ENCODE assay signal across 8 cellular contexts in genomic region chr10:91210435-91210834, GRCh38. TPM values are rescaled to one million over a fixed set of nuclear protein-coding genes. Genes with fewer than 3 reads are reported as not detected.
A peak's percentile ranks its signal among the peaks of the same experiment; 100 is the strongest.
DNase-seq lines count a peak whose midpoint lies in the region; ATAC-seq lines count a peak whose summit lies in the region.

No MANE protein-coding gene starts in this region.

- H3K9me3 Mint-ChIP-seq in activated CD4-positive, alpha-beta memory T cell treated with anti-CD3 and anti-CD28 coated beads for 36 hours = no peaks in the 10 kb centered on the region
- H3K9me3 Mint-ChIP-seq in activated CD4-positive, alpha-beta memory T cell treated with anti-CD3 and anti-CD28 coated beads, Interleukin-2, amount 10 ng/mL, durations not matched to agents 7 days and 5 days = no peaks in the 10 kb centered on the region

- CTCF ChIA-PET in activated CD4-positive, alpha-beta memory T cell treated with anti-CD3 and anti-CD28 coated beads for 36 hours (lab: Charles Lee) = interaction anchor here (1.2 to 1.7 kb wide), 2 partner anchors 9 to 204 kb away, joined by 4 to 5 read pairs; no protein-coding TSS in a partner anchor
- CTCF ChIA-PET in activated CD4-positive, alpha-beta memory T cell treated with anti-CD3 and anti-CD28 coated beads, Interleukin-2, amount 10 ng/mL, durations not matched to agents 7 days and 5 days (lab: Charles Lee) = no interaction called here

- H3K27me3 Mint-ChIP-seq in activated CD4-positive, alpha-beta memory T cell treated with anti-CD3 and anti-CD28 coated beads for 36 hours = no peaks in the 10 kb centered on the region
- no peaks in the 10 kb centered on the region for H3K27me3 Mint-ChIP-seq in activated CD4-positive, alpha-beta memory T cell treated with anti-CD3 and anti-CD28 coated beads, Interleukin-2, amount 10 ng/mL, durations not matched to agents 7 days and 5 days

- H3K36me3 Mint-ChIP-seq in activated CD4-positive, alpha-beta memory T cell treated with anti-CD3 and anti-CD28 coated beads for 36 hours = no peaks in the 10 kb centered on the region
- H3K36me3 Mint-ChIP-seq in activated CD4-positive, alpha-beta memory T cell treated with anti-CD3 and anti-CD28 coated beads, Interleukin-2, amount 10 ng/mL, durations not matched to agents 7 days and 5 days (ENCODE audit: low read depth) = no peaks in the 10 kb centered on the region

- no peak overlapping the region for H3K27ac Mint-ChIP-seq in activated CD4-positive, alpha-beta memory T cell treated with anti-CD3 and anti-CD28 coated beads for 36 hours
- H3K27ac Mint-ChIP-seq in activated CD4-positive, alpha-beta memory T cell treated with anti-CD3 and anti-CD28 coated beads, Interleukin-2, amount 10 ng/mL, durations not matched to agents 7 days and 5 days = no peak overlapping the region

- ATAC-seq in HG02943 (IDR thresholded peaks at IDR 0.05; ENCODE audit: low read depth, unreplicated experiment) (peak; percentile 90), left colon (peak; percentile 85)

- H3K4me3 Mint-ChIP-seq in activated CD4-positive, alpha-beta memory T cell treated with anti-CD3 and anti-CD28 coated beads for 36 hours = no peak overlapping the region
- no peak overlapping the region for H3K4me3 Mint-ChIP-seq in activated CD4-positive, alpha-beta memory T cell treated with anti-CD3 and anti-CD28 coated beads, Interleukin-2, amount 10 ng/mL, durations not matched to agents 7 days and 5 days

- POLR2A ChIA-PET in activated CD4-positive, alpha-beta memory T cell treated with anti-CD3 and anti-CD28 coated beads for 36 hours (lab: Charles Lee) = interaction anchor here (0.9 kb wide), 1 partner anchor 9 kb away, joined by 3 read pairs; no protein-coding TSS in a partner anchor
- POLR2A ChIA-PET in activated CD4-positive, alpha-beta memory T cell treated with anti-CD3 and anti-CD28 coated beads, Interleukin-2, amount 10 ng/mL, durations not matched to agents 7 days and 5 days (lab: Charles Lee) = interaction anchor here (0.7 to 1.7 kb wide), 4 partner anchors 10 to 204 kb away, joined by 3 to 8 read pairs (median 5); partner anchors contain the start of gene PCGF5

- H3K4me1 Mint-ChIP-seq in activated CD4-positive, alpha-beta memory T cell treated with anti-CD3 and anti-CD28 coated beads for 36 hours (ENCODE audit: low read depth) = peaks cover 67% of the 10 kb centered on the region
- H3K4me1 Mint-ChIP-seq in activated CD4-positive, alpha-beta memory T cell treated with anti-CD3 and anti-CD28 coated beads, Interleukin-2, amount 10 ng/mL, durations not matched to agents 7 days and 5 days = peaks cover 38% of the 10 kb centered on the region

- intact Hi-C loops in activated CD4-positive, alpha-beta memory T cell treated with anti-CD3 and anti-CD28 coated beads for 36 hours (cut with micrococcal nuclease) = loop anchor here (5.0 kb wide), 1 partner anchor 1082 kb away; the partner anchor contains the start of genes CPEB3 and MARCHF5
- intact Hi-C loops in left colon (cut with DNase I, micrococcal nuclease) = no loop called here

- peak; percentile 49 for DNase-seq in activated CD4-positive, alpha-beta memory T cell treated with anti-CD3 and anti-CD28 coated beads for 36 hours
- DNase-seq in activated CD4-positive, alpha-beta memory T cell treated with anti-CD3 and anti-CD28 coated beads, Interleukin-2, amount 10 ng/mL, durations not matched to agents 7 days and 5 days = no peak
- DNase-seq in NCI-H2081 treated with DMSO at 0.1 percent for 48 hours (lab: John Stamatoyannopoulos, UW) (peak; percentile 87), left colon (peak; percentile 83 to 85), globus pallidus (ENCODE audit: low spot score) (no peak), NOMO-1 treated with dmso at 0.1 percent for 144 hours (lab: John Stamatoyannopoulos, UW; ENCODE audit: unreplicated experiment) (no peak), HuH-7.5 (ENCODE audit: low spot score) (no peak)

RNA-seq across cellular contexts. Expression of gene PCGF5, which starts 10.0 kb away (rescaled TPM):
- total RNA-seq in activated CD4-positive, alpha-beta memory T cell treated with anti-CD3 and anti-CD28 coated beads for 36 hours = 10 to 100 TPM; 42.9 to 46.8 TPM
- total RNA-seq in activated CD4-positive, alpha-beta memory T cell treated with anti-CD3 and anti-CD28 coated beads, Interleukin-2, amount 10 ng/mL, durations not matched to agents 7 days and 5 days = 10 to 100 TPM; 44.7 to 45.9 TPM
- 10 to 100 TPM; 65.5 to 65.6 TPM for total RNA-seq in left colon

Comparison
In these comparisons a context has a peak if more than half of its experiments do, and no peak if none do; other contexts are left out.
1. DNase-seq: peak in activated CD4-positive, alpha-beta memory T cell treated with anti-CD3 and anti-CD28 coated beads for 36 hours (single experiment), NCI-H2081 treated with DMSO at 0.1 percent for 48 hours (single experiment) and left colon (2 of 2); none in activated CD4-positive, alpha-beta memory T cell treated with anti-CD3 and anti-CD28 coated beads, Interleukin-2, amount 10 ng/mL, durations not matched to agents 7 days and 5 days (single experiment), globus pallidus (single experiment), NOMO-1 treated with dmso at 0.1 percent for 144 hours (single experiment) and HuH-7.5 (single experiment).